ENCODE assay signal across 29 cellular contexts in the genomic region with DNA sequence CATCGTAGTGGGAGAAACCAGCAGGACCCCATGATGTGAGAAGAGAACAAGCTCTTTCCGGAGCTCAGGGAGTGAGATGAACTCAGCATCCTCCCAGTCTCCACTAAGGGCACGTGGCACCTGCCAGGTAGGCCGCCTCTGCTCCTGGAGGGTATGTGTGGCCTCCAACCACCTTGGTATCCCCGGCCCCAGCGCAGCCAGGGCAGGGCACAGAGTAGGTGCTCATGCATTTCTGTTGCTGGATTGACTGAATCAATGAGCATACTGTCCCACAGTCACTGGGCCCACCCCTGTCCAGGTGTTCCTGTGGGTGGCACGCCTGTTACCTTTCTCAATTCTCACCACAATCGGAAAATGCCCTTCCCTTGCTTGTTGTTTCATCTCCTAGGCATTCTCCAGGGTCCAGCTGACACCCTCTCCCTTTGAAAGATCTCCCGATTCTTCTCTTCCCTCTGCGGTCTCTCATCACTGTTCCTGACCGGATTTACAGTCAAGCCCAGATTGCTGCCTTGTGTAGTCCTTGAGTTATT.
"Had no signal": no experiment of that assay in that cellular context is flagged by ENCODE, and none has a peak within 500 bp of the region (broad histone marks: within the 10 kb centered on the region; RNA-seq: fewer than 3 reads in every experiment).

No MANE protein-coding gene starts in this region.

- H3K27me3 ChIP-seq: adrenal gland, body of pancreas, cardiac muscle cell, dorsolateral prefrontal cortex, esophagus muscularis mucosa, foreskin keratinocyte, gastrocnemius medialis had no signal

- ATAC-seq: activated CD4-positive, alpha-beta T cell treated with anti-CD3 and anti-CD28 coated beads for 36 hours; activated naive CD8-positive, alpha-beta T cell treated with anti-CD3 and anti-CD28 coated beads, Interleukin-2, amount 50 U/mL, for 24 hours; activated T-cell treated with anti-CD3 and anti-CD28 coated beads, Interleukin-2, amount 50 U/mL, for 4 hours; activated T-helper 17 cell treated with anti-CD3 and anti-CD28 coated beads, Interleukin-2, amount 50 U/mL, for 72 hours; body of pancreas; foreskin keratinocyte; gastrocnemius medialis had no signal

- H3K27ac ChIP-seq: adrenal gland, body of pancreas, cardiac muscle cell, coronary artery, dorsolateral prefrontal cortex, esophagus muscularis mucosa, foreskin keratinocyte, gastrocnemius medialis had no signal

- H3K4me1 Mint-ChIP-seq: activated CD4-positive, alpha-beta T cell treated with anti-CD3 and anti-CD28 coated beads for 36 hours; activated CD4-positive, alpha-beta T cell treated with anti-CD3 and anti-CD28 coated beads, Interleukin-2, amount 10 ng/mL, durations not matched to agents 24 days and 14 days; activated naive CD4-positive, alpha-beta T cell treated with anti-CD3 and anti-CD28 coated beads, Interleukin-2, amount 50 U/mL, for 24 hours; activated naive CD8-positive, alpha-beta T cell treated with anti-CD3 and anti-CD28 coated beads for 36 hours; activated naive CD8-positive, alpha-beta T cell treated with anti-CD3 and anti-CD28 coated beads, Interleukin-2, amount 50 U/mL, for 24 hours; activated T-helper 17 cell treated with anti-CD3 and anti-CD28 coated beads, Interleukin-2, amount 50 U/mL, for 72 hours; central memory CD8-positive, alpha-beta T cell had no signal

- DNase-seq: activated CD4-positive, alpha-beta memory T cell treated with anti-CD3 and anti-CD28 coated beads for 36 hours; activated CD4-positive, alpha-beta T cell treated with anti-CD3 and anti-CD28 coated beads for 36 hours; activated CD4-positive, alpha-beta T cell treated with anti-CD3 and anti-CD28 coated beads, Interleukin-2, amount 10 ng/mL, durations not matched to agents 24 days and 14 days; activated CD4-positive, CD25-positive, alpha-beta regulatory T cell; activated CD4-positive, CD25-positive, alpha-beta regulatory T cell treated with anti-CD3 and anti-CD28 coated beads, Interleukin-2, amount 50 U/mL, for 72 hours; activated effector memory CD4-positive, alpha-beta T cell treated with Interleukin-2 at 50 U/mL for 16 hours; activated gamma-delta T cell treated with Interleukin-2 at 50 U/mL for 16 hours; activated naive CD4-positive, alpha-beta T cell treated with Interleukin-2 at 50 U/mL for 16 hours; activated naive CD8-positive, alpha-beta T cell treated with anti-CD3 and anti-CD28 coated beads for 36 hours; activated naive CD8-positive, alpha-beta T cell treated with anti-CD3 and anti-CD28 coated beads, Interleukin-2, amount 50 U/mL, for 24 hours; activated T-cell treated with anti-CD3 and anti-CD28 coated beads, Interleukin-2, amount 50 U/mL, for 4 hours; adrenal gland; body of pancreas; dorsolateral prefrontal cortex; effector memory CD4-positive, alpha-beta T cell; endodermal cell; foreskin keratinocyte; gastrocnemius medialis; glutamatergic neuron; SW 1271; T-helper 1 cell; T-helper 2 cell had no signal

- H3K4me3 Mint-ChIP-seq: activated CD4-positive, alpha-beta memory T cell treated with anti-CD3 and anti-CD28 coated beads for 36 hours; activated CD4-positive, alpha-beta T cell treated with anti-CD3 and anti-CD28 coated beads for 36 hours; activated CD4-positive, alpha-beta T cell treated with anti-CD3 and anti-CD28 coated beads, Interleukin-2, amount 10 ng/mL, durations not matched to agents 24 days and 14 days; activated naive CD4-positive, alpha-beta T cell treated with anti-CD3 and anti-CD28 coated beads, Interleukin-2, amount 50 U/mL, for 24 hours; activated naive CD8-positive, alpha-beta T cell treated with anti-CD3 and anti-CD28 coated beads for 36 hours; activated naive CD8-positive, alpha-beta T cell treated with anti-CD3 and anti-CD28 coated beads, Interleukin-2, amount 50 U/mL, for 24 hours; activated T-cell treated with anti-CD3 and anti-CD28 coated beads, Interleukin-2, amount 50 U/mL, for 4 hours; activated T-helper 17 cell treated with anti-CD3 and anti-CD28 coated beads, Interleukin-2, amount 50 U/mL, for 72 hours; central memory CD8-positive, alpha-beta T cell; dendritic cell treated with granulocyte-macrophage colony-stimulating factor and Interleukin-4, amounts not matched to agents 40 ng/mL and 50 ng/mL, for 4 days; endodermal cell had no signal

- H3K27ac Mint-ChIP-seq: activated CD4-positive, alpha-beta memory T cell treated with anti-CD3 and anti-CD28 coated beads for 36 hours; activated CD4-positive, alpha-beta T cell treated with anti-CD3 and anti-CD28 coated beads for 36 hours; activated CD4-positive, alpha-beta T cell treated with anti-CD3 and anti-CD28 coated beads, Interleukin-2, amount 10 ng/mL, durations not matched to agents 24 days and 14 days; activated naive CD4-positive, alpha-beta T cell treated with anti-CD3 and anti-CD28 coated beads, Interleukin-2, amount 50 U/mL, for 24 hours; activated naive CD8-positive, alpha-beta T cell treated with anti-CD3 and anti-CD28 coated beads for 36 hours; activated naive CD8-positive, alpha-beta T cell treated with anti-CD3 and anti-CD28 coated beads, Interleukin-2, amount 50 U/mL, for 24 hours; activated T-helper 17 cell treated with anti-CD3 and anti-CD28 coated beads, Interleukin-2, amount 50 U/mL, for 72 hours; dendritic cell treated with granulocyte-macrophage colony-stimulating factor and Interleukin-4, amounts not matched to agents 40 ng/mL and 50 ng/mL, for 4 days; endodermal cell had no signal

- H3K36me3 Mint-ChIP-seq: activated CD4-positive, alpha-beta memory T cell treated with anti-CD3 and anti-CD28 coated beads for 36 hours; activated naive CD4-positive, alpha-beta T cell treated with anti-CD3 and anti-CD28 coated beads, Interleukin-2, amount 50 U/mL, for 24 hours; activated naive CD8-positive, alpha-beta T cell treated with anti-CD3 and anti-CD28 coated beads for 36 hours had no signal

- H3K36me3 ChIP-seq: adrenal gland, cardiac muscle cell, esophagus muscularis mucosa, gastrocnemius medialis had no signal

- H3K4me3 ChIP-seq: adrenal gland, body of pancreas, cardiac muscle cell, coronary artery, dorsolateral prefrontal cortex, esophagus muscularis mucosa, gastrocnemius medialis had no signal

- H3K27me3 Mint-ChIP-seq: activated naive CD8-positive, alpha-beta T cell treated with anti-CD3 and anti-CD28 coated beads for 36 hours had no signal

- H3K9me3 ChIP-seq: adrenal gland, body of pancreas, esophagus muscularis mucosa, gastrocnemius medialis had no signal
